In the genomic region with DNA sequence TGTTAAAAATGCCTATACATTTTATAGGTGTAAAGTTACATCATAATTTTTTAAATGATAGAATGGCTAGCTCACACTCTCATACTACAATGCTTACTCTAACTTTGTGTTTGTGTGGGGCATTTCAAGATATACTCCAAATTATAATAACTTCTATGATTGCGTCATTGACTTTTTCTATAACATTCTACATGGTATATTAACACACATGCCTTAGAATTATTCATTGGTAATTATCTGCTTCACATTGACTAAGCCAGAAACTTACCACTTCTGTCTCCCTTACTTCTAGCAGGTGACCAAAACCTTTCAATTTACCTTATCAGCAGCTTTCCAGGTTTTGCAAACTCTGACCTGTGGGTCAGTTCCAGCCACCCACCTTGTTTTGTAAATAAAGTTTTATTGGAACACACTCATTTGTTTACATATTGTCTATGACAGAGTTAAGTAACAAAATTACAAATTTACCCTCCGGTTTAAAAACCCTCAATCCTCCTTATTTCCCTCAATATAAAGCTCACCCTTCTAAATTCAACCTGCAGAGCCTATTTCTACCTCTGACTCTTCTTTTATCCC, we compare ENCODE assay signal across 21 cellular contexts. TPM values are rescaled to one million over a fixed set of nuclear protein-coding genes. Genes with fewer than 3 reads are reported as not detected.
DNase-seq lines count a peak whose midpoint lies in the region; ATAC-seq, FAIRE-seq and TF ChIP-seq lines count a peak whose summit lies in the region.
"Had no signal": no experiment of that assay in that cellular context is flagged by ENCODE, and none has a peak within 500 bp of the region (broad histone marks: within the 10 kb centered on the region; RNA-seq: fewer than 3 reads in every experiment).

No MANE protein-coding gene starts in this region.

- no peak overlapping the region for H3K4me3 ChIP-seq in HepG2 (replicated peaks in 1 of 3; ENCODE audit: insufficient read depth in 1 of 3, low read depth in 2 of 3, low read length in 3 of 3)
- H3K4me3 ChIP-seq in right lobe of liver = no peak overlapping the region
- no peak overlapping the region for H3K4me3 ChIP-seq in K562
- no peak overlapping the region for H3K4me3 ChIP-seq in testis
- H3K4me3 ChIP-seq: HAP-1 had no signal

- ATAC-seq in HepG2 (no peak), right lobe of liver (no peak), K562 (no peak), foreskin keratinocyte (peak; percentile 51)
- ATAC-seq: PC-3 had no signal

- H2AFZ ChIP-seq in HepG2 (ENCODE audit: low read length) (no peak overlapping the region), K562 (ENCODE audit: low read depth, low read length) (no peak overlapping the region)

- TF ChIP-seq RAD21 in HepG2 (CRISPR knock-in tag; IDR thresholded peaks at IDR 0.05) (no peak), K562 (CRISPR knock-in tag; conservative IDR thresholded peaks at IDR 0.05 in 1 of 2, IDR thresholded peaks at IDR 0.05 in 1 of 2) (no peak)

- H3K4me2 ChIP-seq in HepG2 (ENCODE audit: low read depth, low read length) (no peak overlapping the region), K562 (ENCODE audit: insufficient read depth, low read length) (no peak overlapping the region)

- H3K27me3 ChIP-seq in HepG2 (ENCODE audit: control insufficient read depth in 1 of 2, insufficient read depth in 2 of 2, low read length in 2 of 2) (no peaks in the 10 kb centered on the region), right lobe of liver (no peaks in the 10 kb centered on the region), K562 (ENCODE audit: control insufficient read depth in 2 of 2, insufficient read depth in 2 of 2, low read length in 2 of 2) (no peaks in the 10 kb centered on the region), foreskin keratinocyte (no peaks in the 10 kb centered on the region), testis (no peaks in the 10 kb centered on the region)

- POLR2A ChIA-PET in HepG2 (lab: Yijun Ruan, JAX) (no interaction called here), K562 (lab: Yijun Ruan, JAX) (no interaction called here)

- H3K9me3 ChIP-seq in HepG2 (ENCODE audit: low read length) = peaks cover 4% of the 10 kb centered on the region
- no peaks in the 10 kb centered on the region for H3K9me3 ChIP-seq in right lobe of liver
- H3K9me3 ChIP-seq in K562 (replicated peaks; ENCODE audit: control insufficient read depth, insufficient read depth, low read depth, low read length) = no peaks in the 10 kb centered on the region
- no peaks in the 10 kb centered on the region for H3K9me3 ChIP-seq in testis
- H3K9me3 ChIP-seq: HAP-1 had no signal

- intact Hi-C loops in HepG2 (cut with micrococcal nuclease; ENCODE audit: unreplicated experiment) (loop anchor here (5.0 kb wide), 1 partner anchor 45 kb away; no protein-coding TSS in a partner anchor), right lobe of liver (cut with DNase I) (no loop called here), K562 (cut with micrococcal nuclease) (no loop called here), testis (cut with DNase I; ENCODE audit: low total_unique reads) (no loop called here)

- H3K36me3 ChIP-seq in HepG2 (replicated peaks in 1 of 2; ENCODE audit: control insufficient read depth in 1 of 2, insufficient read depth in 2 of 2, low read length in 2 of 2) = no peaks in the 10 kb centered on the region
- no peaks in the 10 kb centered on the region for H3K36me3 ChIP-seq in right lobe of liver
- no peaks in the 10 kb centered on the region for H3K36me3 ChIP-seq in K562 (ENCODE audit: control insufficient read depth, insufficient read depth, low read length)
- H3K36me3 ChIP-seq in testis (ENCODE audit: low read depth, missing control alignments) = no peaks in the 10 kb centered on the region
- H3K36me3 ChIP-seq: HAP-1 had no signal

- FAIRE-seq in HepG2 (lab: Jason Lieb, UNC) (no peak), K562 (lab: Jason Lieb, UNC) (no peak)
- FAIRE-seq: A204.1, GM12892, GM19239 had no signal

- no peaks in the 10 kb centered on the region for H3K9me1 ChIP-seq in K562 (ENCODE audit: control insufficient read depth, insufficient read depth, low read length)

- BruUV-seq in HepG2 (replicated peaks; lab: Mats Ljungman, UMichigan) (no TSS peak), K562 (replicated peaks; lab: Mats Ljungman, UMichigan) (no TSS peak)

- H3K4me1 ChIP-seq in HepG2 (ENCODE audit: insufficient read depth, low read length) (peaks cover 30% of the 10 kb centered on the region), right lobe of liver (no peaks in the 10 kb centered on the region), K562 (replicated peaks in 1 of 2; ENCODE audit: control insufficient read depth in 2 of 2, insufficient read depth in 2 of 2, low read length in 2 of 2) (no peaks in the 10 kb centered on the region), foreskin keratinocyte (peaks cover 15% of the 10 kb centered on the region), testis (no peaks in the 10 kb centered on the region)

- in situ Hi-C loops in HepG2 (cut with HindIII; ENCODE audit: extremely low pct_ligation_motif_present, low pct_unique_long_range_greater_than_20kb) (no loop called here), K562 (cut with MboI) (no loop called here)

- TF ChIP-seq CTCF in HepG2 (CRISPR knock-in tag; IDR thresholded peaks at IDR 0.05) (no peak), right lobe of liver (IDR thresholded peaks at IDR 0.05) (no peak), K562 (IDR thresholded peaks at IDR 0.05 in 2 of 3, conservative IDR thresholded peaks at IDR 0.05 in 1 of 3; ENCODE audit: insufficient read depth in 2 of 3, low read depth in 1 of 3, low read length in 3 of 3) (no peak), foreskin keratinocyte (conservative IDR thresholded peaks at IDR 0.05) (no peak), testis (IDR thresholded peaks at IDR 0.05) (no peak)

- CTCF ChIA-PET in HepG2 (lab: Yijun Ruan, JAX; ENCODE audit: low intra/inter-chr PET ratio, low total read pairs) (no interaction called here), K562 (lab: Yijun Ruan, JAX; ENCODE audit: low intra/inter-chr PET ratio) (no interaction called here)

- no peak for TF ChIP-seq EP300 in HepG2 (IDR thresholded peaks at IDR 0.05; ENCODE audit: low read depth in 2 of 2, low read length in 2 of 2)
- TF ChIP-seq EP300 in HepG2 (CRISPR knock-in tag; IDR thresholded peaks at IDR 0.05; ENCODE audit: borderline replicate concordance) = no peak
- TF ChIP-seq EP300 in K562 (IDR thresholded peaks at IDR 0.05; ENCODE audit: low read length) = no peak

- H4K20me1 ChIP-seq in HepG2 (ENCODE audit: insufficient read depth, low read length) (no peaks in the 10 kb centered on the region), K562 (replicated peaks; ENCODE audit: control insufficient read depth, insufficient read depth, low read length) (no peaks in the 10 kb centered on the region)

- 61% methylated on average over 2 of the region's 2 CpGs for WGBS in HepG2 (ENCODE audit: low lambda C conversion rate)
- 67% methylated on average over 2 of the region's 2 CpGs for WGBS in right lobe of liver (ENCODE audit: insufficient coverage, low coverage, low lambda C conversion rate, missing lambda C conversion rate)
- 0% methylated on average over 2 of the region's 2 CpGs for WGBS in K562 (ENCODE audit: insufficient coverage, low coverage, missing lambda C conversion rate)
- WGBS in testis, 2 donors = 93% methylated on average over 2 of the region's 2 CpGs

- DNase-seq in HepG2 (ENCODE audit: low spot score) (no peak), right lobe of liver (no peak), K562 (ENCODE audit: extremely low read depth in 1 of 4, low spot score in 3 of 4) (no peak), foreskin keratinocyte (no peak), SIG-M5 treated with dmso at 0.1 percent for 504 hours (lab: John Stamatoyannopoulos, UW; ENCODE audit: unreplicated experiment) (no peak), anterior cingulate cortex (lab: John Stamatoyannopoulos, UW) (no peak), KG1 (lab: John Stamatoyannopoulos, UW) (no peak), testis (no peak)
- DNase-seq: DMS 273 treated with DMSO at 0.1 percent for 48 hours, GF-D8, NCI-H1436, NCI-H2029 treated with DMSO at 0.1 percent for 48 hours, NCI-H2171 treated with DMSO at 0.1 percent for 48 hours, NCI-H446 treated with DMSO at 0.1 percent for 48 hours, NCI-H748 treated with DMSO at 0.1 percent for 48 hours had no signal

- no peaks in the 10 kb centered on the region for H3K79me2 ChIP-seq in HepG2 (ENCODE audit: insufficient read depth, low read length)
- H3K79me2 ChIP-seq in K562 (ENCODE audit: control insufficient read depth, insufficient read depth, low read length) = no peaks in the 10 kb centered on the region

- no peak for TF ChIP-seq POLR2A in HepG2 (IDR thresholded peaks at IDR 0.05; ENCODE audit: insufficient read depth in 1 of 2, low read depth in 2 of 2, low read length in 2 of 2)
- TF ChIP-seq POLR2A in right lobe of liver (IDR thresholded peaks at IDR 0.05) = no peak
- TF ChIP-seq POLR2A in K562 (conservative IDR thresholded peaks at IDR 0.05) = no peak
- no peak for TF ChIP-seq POLR2A in testis (IDR thresholded peaks at IDR 0.05)

- H3K9ac ChIP-seq in HepG2 (ENCODE audit: insufficient read depth, low read depth, low read length) = no peak overlapping the region
- no peak overlapping the region for H3K9ac ChIP-seq in K562 (ENCODE audit: insufficient read depth in 1 of 2, low read depth in 2 of 2, low read length in 2 of 2)

- H3K27ac ChIP-seq in HepG2 (ENCODE audit: extremely low read length, insufficient read depth, low read length) (no peak overlapping the region), right lobe of liver (no peak overlapping the region), K562 (ENCODE audit: extremely low read depth, low read depth, low read length) (no peak overlapping the region), foreskin keratinocyte (no peak overlapping the region), testis (no peak overlapping the region)
- H3K27ac ChIP-seq: C4-2B had no signal

RNA-seq across cellular contexts. Expression of gene FLRT2, which starts 12.7 kb away (rescaled TPM):
- not detected in 2 replicates for total RNA-seq in HepG2 (2016; rRNA removed; fragmentation: Illumina TruSeq; extraction: Trizol)
- total RNA-seq in HepG2 (2016; cell fraction: cytosol; rRNA removed; fragmentation: Illumina TruSeq; extraction: Trizol; ENCODE audit: low read depth) = not detected in 2 replicates
- total RNA-seq in HepG2 (2016; cell fraction: insoluble cytoplasmic fraction; rRNA removed; fragmentation: Illumina TruSeq; extraction: Trizol) = not detected in 2 replicates
- not detected in 2 replicates for total RNA-seq in HepG2 (2016; cell fraction: membrane; rRNA removed; fragmentation: Illumina TruSeq; extraction: Trizol)
- 0.06 TPM in 1 of 2 replicates, not detected in the other for total RNA-seq in HepG2 (2016; cell fraction: nucleus; rRNA removed; fragmentation: Illumina TruSeq; extraction: Trizol)
- polyA plus RNA-seq in HepG2 (2011; rRNA removed) = 0.16 TPM in 1 of 2 replicates, not detected in the other
- not detected in 2 replicates for polyA plus RNA-seq in HepG2 (2011; cell fraction: cytosol; rRNA removed)
- polyA plus RNA-seq in HepG2 (2011; cell fraction: nucleus; rRNA removed) = not detected in 2 replicates
- not detected in 2 replicates for polyA plus RNA-seq in HepG2 (2012)
- polyA plus RNA-seq in HepG2 (2016; cell fraction: cytosol; fragmentation: Illumina TruSeq; extraction: Trizol; ENCODE audit: low read depth) = not detected in 2 replicates
- not detected in 2 replicates for polyA plus RNA-seq in HepG2 (2016; cell fraction: insoluble cytoplasmic fraction; fragmentation: Illumina TruSeq; extraction: Trizol; ENCODE audit: low read depth)
- polyA plus RNA-seq in HepG2 (2016; cell fraction: membrane; fragmentation: Illumina TruSeq; extraction: Trizol; ENCODE audit: low read depth) = not detected in 2 replicates
- polyA plus RNA-seq in HepG2 (2016; cell fraction: nucleus; fragmentation: Illumina TruSeq; extraction: Trizol; ENCODE audit: insufficient read depth, low read depth) = not detected in 2 replicates
- 7.6 TPM in 1 of 2 replicates, not detected in the other for polyA minus RNA-seq in HepG2 (2011; rRNA and poly(A)+ RNA removed; ENCODE audit: low replicate concordance)
- polyA minus RNA-seq in HepG2 (2011; cell fraction: cytosol; rRNA and poly(A)+ RNA removed) = not detected in 2 replicates
- polyA minus RNA-seq in HepG2 (2011; cell fraction: nucleus; rRNA and poly(A)+ RNA removed) = 0.26 TPM in 1 of 2 replicates, not detected in the other
- total RNA-seq in right lobe of liver = 1 to 10 TPM in 5 of 6 experiments, under 1 TPM in 1; 0.12 to 4.1 (median 2.0) TPM
- total RNA-seq in K562 (2011; cell fraction: chromatin; rRNA removed; ENCODE audit: low replicate concordance) = not detected in 2 replicates
- not detected in 2 replicates for total RNA-seq in K562 (2011; cell fraction: nucleolus; rRNA removed)
- not detected in 2 replicates for total RNA-seq in K562 (2011; cell fraction: nucleoplasm; rRNA removed)
- not detected in 2 replicates for total RNA-seq in K562 (2014; rRNA removed)
- not detected in 2 replicates for total RNA-seq in K562 (2014; rRNA removed; fragmentation: Illumina TruSeq; extraction: Trizol)
- total RNA-seq in K562 (2015; rRNA removed; fragmentation: Illumina TruSeq; extraction: Trizol) = not detected in 2 replicates
- 0.02 and 0.04 TPM in 2 replicates for total RNA-seq in K562 (2021)
- not detected in 2 replicates for polyA plus RNA-seq in K562 (2011; rRNA removed)
- polyA plus RNA-seq in K562 (2011; cell fraction: cytosol; rRNA removed) = 0.06 TPM in 1 of 2 replicates, not detected in the other
- not detected in 2 replicates for polyA plus RNA-seq in K562 (2011; cell fraction: nucleus; rRNA removed)
- polyA plus RNA-seq in K562 (2012) = 0.01 TPM in 1 of 2 replicates, not detected in the other
- not detected in 2 replicates for polyA plus RNA-seq in K562 (2014; fragmentation: Illumina TruSeq; extraction: Trizol)
- not detected for polyA plus RNA-seq in K562 (2014; fragmentation: Nextera tagmentation; extraction: Ambion mirVana)
- not detected in 2 replicates for polyA plus RNA-seq in K562 (2014; rRNA removed)
- polyA minus RNA-seq in K562 (2011; rRNA and poly(A)+ RNA removed) = not detected in 2 replicates
- polyA minus RNA-seq in K562 (2011; cell fraction: cytosol; rRNA and poly(A)+ RNA removed) = not detected in 2 replicates
- not detected in 2 replicates for polyA minus RNA-seq in K562 (2011; cell fraction: nucleus; rRNA and poly(A)+ RNA removed)
- total RNA-seq in foreskin keratinocyte = 52.5 and 111 TPM in 2 replicates
- 11.9 and 22.2 TPM in 2 replicates for polyA plus RNA-seq in foreskin keratinocyte
- 100 to 1,000 TPM in 1 of 2 donors, 10 to 100 TPM in 1; 34.4 to 134 TPM for total RNA-seq in testis
- polyA plus RNA-seq in testis (ENCODE audit: insufficient read depth, low read depth, low replicate concordance) = 20.1 TPM

Comparison
In these comparisons a context has a peak if more than half of its experiments do, and no peak if none do; other contexts are left out.
1. RNA of gene FLRT2, which starts 12.7 kb away (total RNA-seq): 34.4 to 134 TPM in testis and 52.5 to 111 TPM in foreskin keratinocyte; 0.12 to 4.1 TPM in right lobe of liver, 0.06 TPM in HepG2 and 0.02 to 0.04 TPM in K562; every median in the first group is over 4 times any median in the second.
2. Of the 241 proteins assayed by ChIP-seq in both HepG2 and K562: peak only in HepG2: BCL6 and CEBPB; only in K562: none; in both: none; in neither: 237; mixed calls (peak in some experiments, not most) for 2.